Comparison of ENCODE assay signal across 1 cellular context in genomic region chr5:127311349-127311748, GRCh38.
TF ChIP-seq lines count a peak whose summit lies in the region.

No MANE protein-coding gene starts in this region.

TF ChIP-seq in HEK293, 187 proteins besides CTCF, POLR2A, EP300 and RAD21 (continued from another document):
- TF ChIP-seq PBX3 (CRISPR knock-in tag; IDR thresholded peaks at IDR 0.05) (no peak), ZNF692 (tag by site-specific recombination; IDR thresholded peaks at IDR 0.05) (no peak), ZBTB8A (tag by site-specific recombination; IDR thresholded peaks at IDR 0.05) (no peak), ZNF600 (tag by site-specific recombination; IDR thresholded peaks at IDR 0.05) (no peak), SP3 (tag by site-specific recombination; IDR thresholded peaks at IDR 0.05) (no peak), ZNF654 (tag by site-specific recombination; IDR thresholded peaks at IDR 0.05; ENCODE audit: low read depth) (no peak), ZNF239 (tag by site-specific recombination; IDR thresholded peaks at IDR 0.05) (no peak), GLI2 (tag by site-specific recombination; IDR thresholded peaks at IDR 0.05; ENCODE audit: borderline replicate concordance, low read depth) (no peak)
